Comparison of ENCODE assay signal across 8 cellular contexts in the genomic region with DNA sequence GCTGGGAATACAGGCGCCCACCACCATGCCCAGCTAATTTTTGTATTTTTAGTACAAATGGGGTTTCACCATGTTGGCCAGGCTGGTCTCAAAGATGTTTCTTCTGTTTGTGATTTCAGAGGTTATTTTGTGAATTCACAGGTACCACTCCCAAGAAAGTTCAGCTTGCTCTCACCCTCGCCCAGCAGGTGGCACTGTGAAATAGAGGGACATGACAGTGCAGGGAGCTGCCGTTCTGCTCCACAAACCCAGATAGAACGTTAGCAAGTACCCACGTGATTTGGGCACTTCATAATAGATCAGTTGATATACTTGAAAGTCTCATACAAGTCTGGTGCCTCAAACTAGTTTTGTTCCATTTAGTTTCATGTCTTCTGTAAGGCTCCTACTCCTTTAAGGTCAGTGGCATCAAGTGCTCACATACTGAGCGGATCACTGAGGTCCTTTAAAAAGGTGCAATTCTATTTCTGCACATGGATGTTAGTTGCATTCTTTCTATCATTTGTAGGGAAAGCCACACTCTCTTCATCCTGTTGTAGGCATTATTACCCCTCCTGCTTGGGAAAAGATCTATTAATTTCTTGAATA. TPM values are rescaled to one million over a fixed set of nuclear protein-coding genes. Genes with fewer than 3 reads are reported as not detected.
A peak's percentile ranks its signal among the peaks of the same experiment; 100 is the strongest.
DNase-seq lines count a peak whose midpoint lies in the region; ATAC-seq and TF ChIP-seq lines count a peak whose summit lies in the region.

No MANE protein-coding gene starts in this region.

- TF ChIP-seq CTCF in dorsolateral prefrontal cortex (IDR thresholded peaks at IDR 0.05 in 54 of 56, conservative IDR thresholded peaks at IDR 0.05 in 2 of 56; ENCODE audit: low read depth in 1 of 56, partially characterized antibody in 56 of 56) (peak; percentile 25 to 76 (median 65)), lung (IDR thresholded peaks at IDR 0.05; ENCODE audit: control extremely low read depth, extremely low read depth) (peak; percentile 76)

- H3K27ac ChIP-seq in dorsolateral prefrontal cortex (no peak overlapping the region), lung (ENCODE audit: low read depth in 1 of 2, low read length in 1 of 2) (no peak overlapping the region)

- no peaks in the 10 kb centered on the region for H3K27me3 ChIP-seq in dorsolateral prefrontal cortex
- H3K27me3 ChIP-seq in lung (ENCODE audit: control insufficient read depth, insufficient read depth), result no peaks in the 10 kb centered on the region

- peaks cover 2 to 14% of the 10 kb centered on the region in 2 donors for H3K4me1 ChIP-seq in lung (ENCODE audit: control insufficient read depth in 2 of 2, insufficient read depth in 2 of 2, low read length in 2 of 2)

- peak; percentile 62 for DNase-seq in AG08396 (ENCODE audit: low spot score)
- DNase-seq in NCI-H748 treated with DMSO at 0.1 percent for 48 hours (lab: John Stamatoyannopoulos, UW), result peak; percentile 8
- DNase-seq in activated CD4-positive, alpha-beta T cell treated with anti-CD3 and anti-CD28 coated beads, Interleukin-2, amount 50 U/mL, for 1 hour, result peak; percentile 72
- DNase-seq in dorsolateral prefrontal cortex, result peak in 9 of 10 donors; percentile 24 to 66 (median 58)
- DNase-seq in lung (ENCODE audit: low spot score), result peak; percentile 83
- peak; percentile 48 for DNase-seq in stimulated activated CD8-positive, alpha-beta memory T cell treated with anti-CD3 and anti-CD28 coated beads, Interleukin-15, amount 100 ng/mL, for 1 hour (ENCODE audit: low read depth)

- H3K36me3 ChIP-seq in lung (ENCODE audit: control insufficient read depth in 2 of 2, insufficient read depth in 2 of 2, low read length in 2 of 2), result no peaks in the 10 kb centered on the region

- ATAC-seq in GM18909 (IDR thresholded peaks at IDR 0.05; ENCODE audit: poor library complexity, unreplicated experiment) (peak; percentile 66), HG03342 (IDR thresholded peaks at IDR 0.05; ENCODE audit: unreplicated experiment) (peak; percentile 69), lung (ENCODE audit: insufficient read depth, low FRiP score) (peak; percentile 64)

- WGBS in lung, 2 donors, result 27 to 33% methylated on average over 6 of the region's 6 CpGs

- H3K4me3 ChIP-seq in dorsolateral prefrontal cortex (no peak overlapping the region), lung (no peak overlapping the region)

- intact Hi-C loops in dorsolateral prefrontal cortex (cut with DNase I), result loop anchor here (5.0 kb wide), 2 partner anchors 183 to 188 kb away; no protein-coding TSS in a partner anchor

- no peaks in the 10 kb centered on the region for H3K9me3 ChIP-seq in lung (ENCODE audit: control insufficient read depth in 2 of 2, insufficient read depth in 1 of 2, low read length in 1 of 2)

RNA-seq across cellular contexts. Expression of a gene that starts 45.4 kb away (rescaled TPM):
- 10 to 100 TPM in 105 of 120 experiments, 1 to 10 TPM in 15; 4.6 to 32.0 (median 16.9) TPM for total RNA-seq in dorsolateral prefrontal cortex
- 10 to 100 TPM; 27.6 to 27.8 TPM for total RNA-seq in lung
- 10 to 100 TPM in 1 of 2 donors, 1 to 10 TPM in 1; 8.3 to 17.3 TPM for polyA plus RNA-seq in lung

Comparison
In these comparisons a context has a peak if more than half of its experiments do, and no peak if none do; other contexts are left out.
1. DNase-seq: peak in every context shown above with its lines; median percentile 83 in lung; 72 in activated CD4-positive, alpha-beta T cell treated with anti-CD3 and anti-CD28 coated beads, Interleukin-2, amount 50 U/mL, for 1 hour; 62 in AG08396; 58 in dorsolateral prefrontal cortex; 48 in stimulated activated CD8-positive, alpha-beta memory T cell treated with anti-CD3 and anti-CD28 coated beads, Interleukin-15, amount 100 ng/mL, for 1 hour; 8 in NCI-H748 treated with DMSO at 0.1 percent for 48 hours.